Comparison of ENCODE assay signal across 1 cellular context in the genomic region with DNA sequence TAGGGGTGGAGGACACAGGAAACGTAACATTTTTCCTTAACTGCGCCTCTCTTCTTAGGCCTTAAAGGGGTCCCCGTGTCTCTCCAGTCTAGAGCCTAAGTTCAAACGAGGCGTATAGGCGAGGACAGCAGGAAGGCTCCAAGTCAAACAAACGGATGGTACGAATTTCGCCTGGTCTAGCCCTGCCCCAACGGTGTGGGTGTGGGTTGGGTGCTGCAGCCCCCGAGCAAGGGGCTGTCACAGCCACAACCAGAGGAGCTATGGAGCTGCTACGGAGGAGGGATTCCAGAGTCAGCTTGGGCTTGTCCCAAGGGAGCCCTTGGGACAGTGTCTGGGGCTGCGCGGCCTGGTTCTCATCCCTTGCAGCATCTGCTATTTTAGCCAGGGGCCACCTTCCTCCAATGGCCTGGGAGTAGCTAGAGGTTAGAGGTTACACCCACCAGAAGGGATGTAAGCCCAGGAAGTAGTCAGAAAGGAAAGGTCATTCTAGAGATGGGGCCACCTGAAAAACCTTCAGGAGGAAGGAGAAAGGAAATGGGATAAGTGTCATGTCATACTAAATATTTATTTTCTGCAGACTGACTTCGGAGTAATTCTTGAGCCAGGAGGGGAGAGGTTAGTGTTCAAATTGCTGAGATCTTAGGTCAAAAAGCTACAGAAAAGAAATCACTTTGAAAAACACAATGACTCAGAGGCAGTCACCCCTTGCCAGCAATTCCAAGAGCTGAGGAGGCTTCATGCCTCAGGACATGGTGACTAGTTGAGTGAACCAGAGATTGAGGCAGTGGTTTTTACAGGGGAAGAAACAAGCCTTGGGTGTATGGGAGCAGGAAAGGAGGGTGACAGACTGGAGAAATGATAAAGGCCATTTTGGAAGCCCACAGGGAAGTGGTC.
A peak's percentile ranks its signal among the peaks of the same experiment; 100 is the strongest.
TF ChIP-seq lines count a peak whose summit lies in the region.

No MANE protein-coding gene starts in this region.

TF ChIP-seq in HepG2, 621 proteins besides CTCF, POLR2A, EP300 and RAD21 (continued from another document and continues in another):
- TF ChIP-seq DZIP1 (CRISPR knock-in tag; IDR thresholded peaks at IDR 0.05) (peak; percentile 78; the same call in 1 of the 2 replicates), ZFX (CRISPR knock-in tag; IDR thresholded peaks at IDR 0.05; ENCODE audit: low read depth) (no peak), ZNF768 (CRISPR knock-in tag; IDR thresholded peaks at IDR 0.05) (no peak; the same call in 1 of the 2 replicates), CSRNP2 (CRISPR knock-in tag; conservative IDR thresholded peaks at IDR 0.05; ENCODE audit: low read depth) (no peak), BCL3 (CRISPR knock-in tag; IDR thresholded peaks at IDR 0.05) (no peak), ZNF543 (CRISPR knock-in tag; IDR thresholded peaks at IDR 0.05) (no peak), ZNF781 (CRISPR knock-in tag; IDR thresholded peaks at IDR 0.05; ENCODE audit: borderline replicate concordance, not compliant biosample characterization) (no peak), TRIM24 (CRISPR knock-in tag; IDR thresholded peaks at IDR 0.05) (no peak), ZNF362 (CRISPR knock-in tag; IDR thresholded peaks at IDR 0.05; ENCODE audit: borderline replicate concordance) (no peak), ZNF546 (CRISPR knock-in tag; conservative IDR thresholded peaks at IDR 0.05) (no peak), ZBTB37 (CRISPR knock-in tag; IDR thresholded peaks at IDR 0.05) (no peak), CBX5 (CRISPR knock-in tag; IDR thresholded peaks at IDR 0.05; ENCODE audit: borderline replicate concordance) (no peak), JDP2 (CRISPR knock-in tag; IDR thresholded peaks at IDR 0.05; ENCODE audit: borderline replicate concordance) (no peak), ZNF598 (CRISPR knock-in tag; IDR thresholded peaks at IDR 0.05; ENCODE audit: borderline replicate concordance) (0 out of 2 replicates have a peak, but pooled peaks have one; percentile 9), MXD4 (CRISPR knock-in tag; IDR thresholded peaks at IDR 0.05) (no peak), CAMTA2 (CRISPR knock-in tag; IDR thresholded peaks at IDR 0.05; ENCODE audit: borderline replicate concordance) (0 out of 2 replicates have a peak, but pooled peaks have one; percentile 33), ZNF24 (IDR thresholded peaks at IDR 0.05) (no peak), THYN1 (CRISPR knock-in tag; IDR thresholded peaks at IDR 0.05; ENCODE audit: borderline replicate concordance, low read depth) (no peak), GATAD1 (CRISPR knock-in tag; IDR thresholded peaks at IDR 0.05) (no peak), POGK (CRISPR knock-in tag; conservative IDR thresholded peaks at IDR 0.05) (no peak), GABPB1 (CRISPR knock-in tag; IDR thresholded peaks at IDR 0.05) (no peak), SMAD3 (CRISPR knock-in tag; IDR thresholded peaks at IDR 0.05) (no peak), REL (CRISPR knock-in tag; conservative IDR thresholded peaks at IDR 0.05) (no peak), BCL6 (CRISPR knock-in tag; IDR thresholded peaks at IDR 0.05) (no peak), ZNF253 (CRISPR knock-in tag; IDR thresholded peaks at IDR 0.05; ENCODE audit: borderline replicate concordance) (no peak), SP2 (CRISPR knock-in tag; IDR thresholded peaks at IDR 0.05) (no peak), ZNF225 (CRISPR knock-in tag; IDR thresholded peaks at IDR 0.05) (0 out of 2 replicates have a peak, but pooled peaks have one; percentile 57), HMG20A (CRISPR knock-in tag; IDR thresholded peaks at IDR 0.05; ENCODE audit: borderline replicate concordance) (no peak), RBM39 (IDR thresholded peaks at IDR 0.05; ENCODE audit: low read depth, low read length, poor library complexity, severe bottlenecking) (no peak), RCOR2 (CRISPR knock-in tag; IDR thresholded peaks at IDR 0.05) (no peak)
- TF ChIP-seq, protein P1, sequence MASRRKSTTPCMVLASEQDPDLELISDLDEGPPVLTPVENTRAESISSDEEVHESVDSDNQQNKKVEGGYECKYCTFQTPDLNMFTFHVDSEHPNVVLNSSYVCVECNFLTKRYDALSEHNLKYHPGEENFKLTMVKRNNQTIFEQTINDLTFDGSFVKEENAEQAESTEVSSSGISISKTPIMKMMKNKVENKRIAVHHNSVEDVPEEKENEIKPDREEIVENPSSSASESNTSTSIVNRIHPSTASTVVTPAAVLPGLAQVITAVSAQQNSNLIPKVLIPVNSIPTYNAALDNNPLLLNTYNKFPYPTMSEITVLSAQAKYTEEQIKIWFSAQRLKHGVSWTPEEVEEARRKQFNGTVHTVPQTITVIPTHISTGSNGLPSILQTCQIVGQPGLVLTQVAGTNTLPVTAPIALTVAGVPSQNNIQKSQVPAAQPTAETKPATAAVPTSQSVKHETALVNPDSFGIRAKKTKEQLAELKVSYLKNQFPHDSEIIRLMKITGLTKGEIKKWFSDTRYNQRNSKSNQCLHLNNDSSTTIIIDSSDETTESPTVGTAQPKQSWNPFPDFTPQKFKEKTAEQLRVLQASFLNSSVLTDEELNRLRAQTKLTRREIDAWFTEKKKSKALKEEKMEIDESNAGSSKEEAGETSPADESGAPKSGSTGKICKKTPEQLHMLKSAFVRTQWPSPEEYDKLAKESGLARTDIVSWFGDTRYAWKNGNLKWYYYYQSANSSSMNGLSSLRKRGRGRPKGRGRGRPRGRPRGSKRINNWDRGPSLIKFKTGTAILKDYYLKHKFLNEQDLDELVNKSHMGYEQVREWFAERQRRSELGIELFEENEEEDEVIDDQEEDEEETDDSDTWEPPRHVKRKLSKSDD (CRISPR knock-in tag; IDR thresholded peaks at IDR 0.05; ENCODE audit: low read depth) = no peak
- TF ChIP-seq, protein P2, sequence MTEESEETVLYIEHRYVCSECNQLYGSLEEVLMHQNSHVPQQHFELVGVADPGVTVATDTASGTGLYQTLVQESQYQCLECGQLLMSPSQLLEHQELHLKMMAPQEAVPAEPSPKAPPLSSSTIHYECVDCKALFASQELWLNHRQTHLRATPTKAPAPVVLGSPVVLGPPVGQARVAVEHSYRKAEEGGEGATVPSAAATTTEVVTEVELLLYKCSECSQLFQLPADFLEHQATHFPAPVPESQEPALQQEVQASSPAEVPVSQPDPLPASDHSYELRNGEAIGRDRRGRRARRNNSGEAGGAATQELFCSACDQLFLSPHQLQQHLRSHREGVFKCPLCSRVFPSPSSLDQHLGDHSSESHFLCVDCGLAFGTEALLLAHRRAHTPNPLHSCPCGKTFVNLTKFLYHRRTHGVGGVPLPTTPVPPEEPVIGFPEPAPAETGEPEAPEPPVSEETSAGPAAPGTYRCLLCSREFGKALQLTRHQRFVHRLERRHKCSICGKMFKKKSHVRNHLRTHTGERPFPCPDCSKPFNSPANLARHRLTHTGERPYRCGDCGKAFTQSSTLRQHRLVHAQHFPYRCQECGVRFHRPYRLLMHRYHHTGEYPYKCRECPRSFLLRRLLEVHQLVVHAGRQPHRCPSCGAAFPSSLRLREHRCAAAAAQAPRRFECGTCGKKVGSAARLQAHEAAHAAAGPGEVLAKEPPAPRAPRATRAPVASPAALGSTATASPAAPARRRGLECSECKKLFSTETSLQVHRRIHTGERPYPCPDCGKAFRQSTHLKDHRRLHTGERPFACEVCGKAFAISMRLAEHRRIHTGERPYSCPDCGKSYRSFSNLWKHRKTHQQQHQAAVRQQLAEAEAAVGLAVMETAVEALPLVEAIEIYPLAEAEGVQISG (CRISPR knock-in tag; IDR thresholded peaks at IDR 0.05) = no peak
- TF ChIP-seq, protein P3, sequence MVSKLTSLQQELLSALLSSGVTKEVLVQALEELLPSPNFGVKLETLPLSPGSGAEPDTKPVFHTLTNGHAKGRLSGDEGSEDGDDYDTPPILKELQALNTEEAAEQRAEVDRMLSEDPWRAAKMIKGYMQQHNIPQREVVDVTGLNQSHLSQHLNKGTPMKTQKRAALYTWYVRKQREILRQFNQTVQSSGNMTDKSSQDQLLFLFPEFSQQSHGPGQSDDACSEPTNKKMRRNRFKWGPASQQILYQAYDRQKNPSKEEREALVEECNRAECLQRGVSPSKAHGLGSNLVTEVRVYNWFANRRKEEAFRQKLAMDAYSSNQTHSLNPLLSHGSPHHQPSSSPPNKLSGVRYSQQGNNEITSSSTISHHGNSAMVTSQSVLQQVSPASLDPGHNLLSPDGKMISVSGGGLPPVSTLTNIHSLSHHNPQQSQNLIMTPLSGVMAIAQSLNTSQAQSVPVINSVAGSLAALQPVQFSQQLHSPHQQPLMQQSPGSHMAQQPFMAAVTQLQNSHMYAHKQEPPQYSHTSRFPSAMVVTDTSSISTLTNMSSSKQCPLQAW (CRISPR knock-in tag; IDR thresholded peaks at IDR 0.05) = no peak
- TF ChIP-seq, protein P4, sequence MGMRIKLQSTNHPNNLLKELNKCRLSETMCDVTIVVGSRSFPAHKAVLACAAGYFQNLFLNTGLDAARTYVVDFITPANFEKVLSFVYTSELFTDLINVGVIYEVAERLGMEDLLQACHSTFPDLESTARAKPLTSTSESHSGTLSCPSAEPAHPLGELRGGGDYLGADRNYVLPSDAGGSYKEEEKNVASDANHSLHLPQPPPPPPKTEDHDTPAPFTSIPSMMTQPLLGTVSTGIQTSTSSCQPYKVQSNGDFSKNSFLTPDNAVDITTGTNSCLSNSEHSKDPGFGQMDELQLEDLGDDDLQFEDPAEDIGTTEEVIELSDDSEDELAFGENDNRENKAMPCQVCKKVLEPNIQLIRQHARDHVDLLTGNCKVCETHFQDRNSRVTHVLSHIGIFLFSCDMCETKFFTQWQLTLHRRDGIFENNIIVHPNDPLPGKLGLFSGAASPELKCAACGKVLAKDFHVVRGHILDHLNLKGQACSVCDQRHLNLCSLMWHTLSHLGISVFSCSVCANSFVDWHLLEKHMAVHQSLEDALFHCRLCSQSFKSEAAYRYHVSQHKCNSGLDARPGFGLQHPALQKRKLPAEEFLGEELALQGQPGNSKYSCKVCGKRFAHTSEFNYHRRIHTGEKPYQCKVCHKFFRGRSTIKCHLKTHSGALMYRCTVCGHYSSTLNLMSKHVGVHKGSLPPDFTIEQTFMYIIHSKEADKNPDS (CRISPR knock-in tag; IDR thresholded peaks at IDR 0.05) = 0 out of 2 replicates have a peak, but pooled peaks have one; percentile 2
